Comparison of ENCODE assay signal across 2 cellular contexts in the genomic region with DNA sequence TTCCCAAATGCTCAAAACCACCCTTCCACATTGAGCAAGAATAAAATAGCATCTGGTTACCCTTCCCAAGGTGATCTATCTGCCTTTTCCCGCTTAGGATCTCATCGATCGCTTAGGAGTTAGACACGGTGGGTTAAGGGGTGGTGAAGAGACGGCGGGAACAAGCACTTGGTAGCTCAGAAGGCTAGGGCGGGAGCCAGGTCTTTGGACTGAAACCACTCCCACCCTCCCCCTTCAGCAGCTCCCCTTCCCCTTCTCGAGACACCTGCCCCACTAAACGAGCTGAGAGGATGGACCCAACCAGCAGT.
TF ChIP-seq lines count a peak whose summit lies in the region.

No MANE protein-coding gene starts in this region.

TF ChIP-seq in A549, 52 proteins besides CTCF, POLR2A, EP300 and RAD21 (continued from another document):
- TF ChIP-seq, protein P1, sequence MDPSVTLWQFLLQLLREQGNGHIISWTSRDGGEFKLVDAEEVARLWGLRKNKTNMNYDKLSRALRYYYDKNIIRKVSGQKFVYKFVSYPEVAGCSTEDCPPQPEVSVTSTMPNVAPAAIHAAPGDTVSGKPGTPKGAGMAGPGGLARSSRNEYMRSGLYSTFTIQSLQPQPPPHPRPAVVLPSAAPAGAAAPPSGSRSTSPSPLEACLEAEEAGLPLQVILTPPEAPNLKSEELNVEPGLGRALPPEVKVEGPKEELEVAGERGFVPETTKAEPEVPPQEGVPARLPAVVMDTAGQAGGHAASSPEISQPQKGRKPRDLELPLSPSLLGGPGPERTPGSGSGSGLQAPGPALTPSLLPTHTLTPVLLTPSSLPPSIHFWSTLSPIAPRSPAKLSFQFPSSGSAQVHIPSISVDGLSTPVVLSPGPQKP (IDR thresholded peaks at IDR 0.05; ENCODE audit: low read depth, low read length): no peak
- TF ChIP-seq ESRRA (IDR thresholded peaks at IDR 0.05; ENCODE audit: borderline replicate concordance, low read length) (no peak), SREBF2 (IDR thresholded peaks at IDR 0.05) (no peak)

TF ChIP-seq in K562, 482 proteins besides CTCF, POLR2A, EP300 and RAD21 (continues in another document):
- TF ChIP-seq, protein P2, sequence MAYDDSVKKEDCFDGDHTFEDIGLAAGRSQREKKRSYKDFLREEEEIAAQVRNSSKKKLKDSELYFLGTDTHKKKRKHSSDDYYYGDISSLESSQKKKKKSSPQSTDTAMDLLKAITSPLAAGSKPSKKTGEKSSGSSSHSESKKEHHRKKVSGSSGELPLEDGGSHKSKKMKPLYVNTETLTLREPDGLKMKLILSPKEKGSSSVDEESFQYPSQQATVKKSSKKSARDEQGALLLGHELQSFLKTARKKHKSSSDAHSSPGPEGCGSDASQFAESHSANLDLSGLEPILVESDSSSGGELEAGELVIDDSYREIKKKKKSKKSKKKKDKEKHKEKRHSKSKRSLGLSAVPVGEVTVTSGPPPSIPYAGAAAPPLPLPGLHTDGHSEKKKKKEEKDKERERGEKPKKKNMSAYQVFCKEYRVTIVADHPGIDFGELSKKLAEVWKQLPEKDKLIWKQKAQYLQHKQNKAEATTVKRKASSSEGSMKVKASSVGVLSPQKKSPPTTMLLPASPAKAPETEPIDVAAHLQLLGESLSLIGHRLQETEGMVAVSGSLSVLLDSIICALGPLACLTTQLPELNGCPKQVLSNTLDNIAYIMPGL (CRISPR knock-in tag; IDR thresholded peaks at IDR 0.05): no peak
- TF ChIP-seq ADNP (tag; IDR thresholded peaks at IDR 0.05) (no peak), RNF2 (IDR thresholded peaks at IDR 0.05) (no peak), MAZ (CRISPR knock-in tag; conservative IDR thresholded peaks at IDR 0.05 in 1 of 2, IDR thresholded peaks at IDR 0.05 in 1 of 2) (no peak), TARDBP (IDR thresholded peaks at IDR 0.05) (no peak), RBM22 (IDR thresholded peaks at IDR 0.05; ENCODE audit: low read depth, low read length, poor library complexity, severe bottlenecking) (no peak), KDM2B (CRISPR knock-in tag; IDR thresholded peaks at IDR 0.05) (no peak), NCOA4 (IDR thresholded peaks at IDR 0.05; ENCODE audit: partially characterized antibody) (no peak), PML (IDR thresholded peaks at IDR 0.05; ENCODE audit: low read length) (no peak), CBX1 (IDR thresholded peaks at IDR 0.05; ENCODE audit: low read depth) (0 out of 2 replicates have a peak, but pooled peaks have one; percentile 7), ZNF134 (CRISPR knock-in tag; conservative IDR thresholded peaks at IDR 0.05) (no peak), THRAP3 (IDR thresholded peaks at IDR 0.05; ENCODE audit: borderline replicate concordance) (no peak), WHSC1 (IDR thresholded peaks at IDR 0.05; ENCODE audit: low read length) (no peak), ZNF778 (CRISPR knock-in tag; IDR thresholded peaks at IDR 0.05) (no peak), ZNF354B (CRISPR knock-in tag; IDR thresholded peaks at IDR 0.05) (no peak), RB1 (IDR thresholded peaks at IDR 0.05; ENCODE audit: low read depth) (no peak), EGR1 (conservative IDR thresholded peaks at IDR 0.05) (0 out of 2 replicates have a peak, but pooled peaks have one; percentile 50), MCM7 (IDR thresholded peaks at IDR 0.05) (no peak), RAD51 (IDR thresholded peaks at IDR 0.05; ENCODE audit: borderline replicate concordance, low read depth) (no peak), KDM5B (IDR thresholded peaks at IDR 0.05; ENCODE audit: insufficient replicate concordance, low read depth, low read length) (no peak), SMARCB1 (IDR thresholded peaks at IDR 0.05; ENCODE audit: insufficient read length, low read depth) (no peak), ERF (CRISPR knock-in tag; IDR thresholded peaks at IDR 0.05) (no peak), MAFF (IDR thresholded peaks at IDR 0.05; ENCODE audit: low read length) (no peak), PHB (CRISPR knock-in tag; IDR thresholded peaks at IDR 0.05) (no peak), JUNB (CRISPR knock-in tag; conservative IDR thresholded peaks at IDR 0.05) (no peak)
- TF ChIP-seq, protein P3, sequence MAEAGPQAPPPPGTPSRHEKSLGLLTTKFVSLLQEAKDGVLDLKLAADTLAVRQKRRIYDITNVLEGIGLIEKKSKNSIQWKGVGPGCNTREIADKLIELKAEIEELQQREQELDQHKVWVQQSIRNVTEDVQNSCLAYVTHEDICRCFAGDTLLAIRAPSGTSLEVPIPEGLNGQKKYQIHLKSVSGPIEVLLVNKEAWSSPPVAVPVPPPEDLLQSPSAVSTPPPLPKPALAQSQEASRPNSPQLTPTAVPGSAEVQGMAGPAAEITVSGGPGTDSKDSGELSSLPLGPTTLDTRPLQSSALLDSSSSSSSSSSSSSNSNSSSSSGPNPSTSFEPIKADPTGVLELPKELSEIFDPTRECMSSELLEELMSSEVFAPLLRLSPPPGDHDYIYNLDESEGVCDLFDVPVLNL (CRISPR knock-in tag; IDR thresholded peaks at IDR 0.05; ENCODE audit: low read depth): peak; percentile 72; the same call in 1 of the 2 replicates
- TF ChIP-seq, protein P4, sequence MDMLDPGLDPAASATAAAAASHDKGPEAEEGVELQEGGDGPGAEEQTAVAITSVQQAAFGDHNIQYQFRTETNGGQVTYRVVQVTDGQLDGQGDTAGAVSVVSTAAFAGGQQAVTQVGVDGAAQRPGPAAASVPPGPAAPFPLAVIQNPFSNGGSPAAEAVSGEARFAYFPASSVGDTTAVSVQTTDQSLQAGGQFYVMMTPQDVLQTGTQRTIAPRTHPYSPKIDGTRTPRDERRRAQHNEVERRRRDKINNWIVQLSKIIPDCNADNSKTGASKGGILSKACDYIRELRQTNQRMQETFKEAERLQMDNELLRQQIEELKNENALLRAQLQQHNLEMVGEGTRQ (CRISPR knock-in tag; IDR thresholded peaks at IDR 0.05): no peak
- TF ChIP-seq, protein P5, sequence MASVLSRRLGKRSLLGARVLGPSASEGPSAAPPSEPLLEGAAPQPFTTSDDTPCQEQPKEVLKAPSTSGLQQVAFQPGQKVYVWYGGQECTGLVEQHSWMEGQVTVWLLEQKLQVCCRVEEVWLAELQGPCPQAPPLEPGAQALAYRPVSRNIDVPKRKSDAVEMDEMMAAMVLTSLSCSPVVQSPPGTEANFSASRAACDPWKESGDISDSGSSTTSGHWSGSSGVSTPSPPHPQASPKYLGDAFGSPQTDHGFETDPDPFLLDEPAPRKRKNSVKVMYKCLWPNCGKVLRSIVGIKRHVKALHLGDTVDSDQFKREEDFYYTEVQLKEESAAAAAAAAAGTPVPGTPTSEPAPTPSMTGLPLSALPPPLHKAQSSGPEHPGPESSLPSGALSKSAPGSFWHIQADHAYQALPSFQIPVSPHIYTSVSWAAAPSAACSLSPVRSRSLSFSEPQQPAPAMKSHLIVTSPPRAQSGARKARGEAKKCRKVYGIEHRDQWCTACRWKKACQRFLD (CRISPR knock-in tag; IDR thresholded peaks at IDR 0.05): no peak
- TF ChIP-seq, protein P6, sequence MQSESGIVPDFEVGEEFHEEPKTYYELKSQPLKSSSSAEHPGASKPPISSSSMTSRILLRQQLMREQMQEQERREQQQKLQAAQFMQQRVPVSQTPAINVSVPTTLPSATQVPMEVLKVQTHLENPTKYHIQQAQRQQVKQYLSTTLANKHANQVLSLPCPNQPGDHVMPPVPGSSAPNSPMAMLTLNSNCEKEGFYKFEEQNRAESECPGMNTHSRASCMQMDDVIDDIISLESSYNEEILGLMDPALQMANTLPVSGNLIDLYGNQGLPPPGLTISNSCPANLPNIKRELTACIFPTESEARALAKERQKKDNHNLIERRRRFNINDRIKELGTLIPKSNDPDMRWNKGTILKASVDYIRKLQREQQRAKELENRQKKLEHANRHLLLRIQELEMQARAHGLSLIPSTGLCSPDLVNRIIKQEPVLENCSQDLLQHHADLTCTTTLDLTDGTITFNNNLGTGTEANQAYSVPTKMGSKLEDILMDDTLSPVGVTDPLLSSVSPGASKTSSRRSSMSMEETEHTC (IDR thresholded peaks at IDR 0.05): no peak
- TF ChIP-seq, protein P7, sequence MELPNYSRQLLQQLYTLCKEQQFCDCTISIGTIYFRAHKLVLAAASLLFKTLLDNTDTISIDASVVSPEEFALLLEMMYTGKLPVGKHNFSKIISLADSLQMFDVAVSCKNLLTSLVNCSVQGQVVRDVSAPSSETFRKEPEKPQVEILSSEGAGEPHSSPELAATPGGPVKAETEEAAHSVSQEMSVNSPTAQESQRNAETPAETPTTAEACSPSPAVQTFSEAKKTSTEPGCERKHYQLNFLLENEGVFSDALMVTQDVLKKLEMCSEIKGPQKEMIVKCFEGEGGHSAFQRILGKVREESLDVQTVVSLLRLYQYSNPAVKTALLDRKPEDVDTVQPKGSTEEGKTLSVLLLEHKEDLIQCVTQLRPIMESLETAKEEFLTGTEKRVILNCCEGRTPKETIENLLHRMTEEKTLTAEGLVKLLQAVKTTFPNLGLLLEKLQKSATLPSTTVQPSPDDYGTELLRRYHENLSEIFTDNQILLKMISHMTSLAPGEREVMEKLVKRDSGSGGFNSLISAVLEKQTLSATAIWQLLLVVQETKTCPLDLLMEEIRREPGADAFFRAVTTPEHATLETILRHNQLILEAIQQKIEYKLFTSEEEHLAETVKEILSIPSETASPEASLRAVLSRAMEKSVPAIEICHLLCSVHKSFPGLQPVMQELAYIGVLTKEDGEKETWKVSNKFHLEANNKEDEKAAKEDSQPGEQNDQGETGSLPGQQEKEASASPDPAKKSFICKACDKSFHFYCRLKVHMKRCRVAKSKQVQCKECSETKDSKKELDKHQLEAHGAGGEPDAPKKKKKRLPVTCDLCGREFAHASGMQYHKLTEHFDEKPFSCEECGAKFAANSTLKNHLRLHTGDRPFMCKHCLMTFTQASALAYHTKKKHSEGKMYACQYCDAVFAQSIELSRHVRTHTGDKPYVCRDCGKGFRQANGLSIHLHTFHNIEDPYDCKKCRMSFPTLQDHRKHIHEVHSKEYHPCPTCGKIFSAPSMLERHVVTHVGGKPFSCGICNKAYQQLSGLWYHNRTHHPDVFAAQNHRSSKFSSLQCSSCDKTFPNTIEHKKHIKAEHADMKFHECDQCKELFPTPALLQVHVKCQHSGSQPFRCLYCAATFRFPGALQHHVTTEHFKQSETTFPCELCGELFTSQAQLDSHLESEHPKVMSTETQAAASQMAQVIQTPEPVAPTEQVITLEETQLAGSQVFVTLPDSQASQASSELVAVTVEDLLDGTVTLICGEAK (IDR thresholded peaks at IDR 0.05): peak; percentile 41; the same call in 1 of the 2 replicates
- TF ChIP-seq, protein P7 (CRISPR knock-in tag; IDR thresholded peaks at IDR 0.05): no peak
- TF ChIP-seq, protein P8, sequence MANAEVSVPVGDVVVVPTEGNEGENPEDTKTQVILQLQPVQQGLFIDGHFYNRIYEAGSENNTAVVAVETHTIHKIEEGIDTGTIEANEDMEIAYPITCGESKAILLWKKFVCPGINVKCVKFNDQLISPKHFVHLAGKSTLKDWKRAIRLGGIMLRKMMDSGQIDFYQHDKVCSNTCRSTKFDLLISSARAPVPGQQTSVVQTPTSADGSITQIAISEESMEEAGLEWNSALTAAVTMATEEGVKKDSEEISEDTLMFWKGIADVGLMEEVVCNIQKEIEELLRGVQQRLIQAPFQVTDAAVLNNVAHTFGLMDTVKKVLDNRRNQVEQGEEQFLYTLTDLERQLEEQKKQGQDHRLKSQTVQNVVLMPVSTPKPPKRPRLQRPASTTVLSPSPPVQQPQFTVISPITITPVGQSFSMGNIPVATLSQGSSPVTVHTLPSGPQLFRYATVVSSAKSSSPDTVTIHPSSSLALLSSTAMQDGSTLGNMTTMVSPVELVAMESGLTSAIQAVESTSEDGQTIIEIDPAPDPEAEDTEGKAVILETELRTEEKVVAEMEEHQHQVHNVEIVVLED (CRISPR knock-in tag; IDR thresholded peaks at IDR 0.05): no peak
- TF ChIP-seq, protein P9, sequence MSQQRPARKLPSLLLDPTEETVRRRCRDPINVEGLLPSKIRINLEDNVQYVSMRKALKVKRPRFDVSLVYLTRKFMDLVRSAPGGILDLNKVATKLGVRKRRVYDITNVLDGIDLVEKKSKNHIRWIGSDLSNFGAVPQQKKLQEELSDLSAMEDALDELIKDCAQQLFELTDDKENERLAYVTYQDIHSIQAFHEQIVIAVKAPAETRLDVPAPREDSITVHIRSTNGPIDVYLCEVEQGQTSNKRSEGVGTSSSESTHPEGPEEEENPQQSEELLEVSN (IDR thresholded peaks at IDR 0.05; ENCODE audit: borderline replicate concordance in 1 of 2, extremely low read depth in 1 of 2, insufficient read depth in 1 of 2, insufficient read length in 1 of 2, low read depth in 1 of 2, low read length in 1 of 2, poor library complexity in 1 of 2, severe bottlenecking in 1 of 2): peak in 1 of 2 experiments; percentile 38
- TF ChIP-seq, protein P10, sequence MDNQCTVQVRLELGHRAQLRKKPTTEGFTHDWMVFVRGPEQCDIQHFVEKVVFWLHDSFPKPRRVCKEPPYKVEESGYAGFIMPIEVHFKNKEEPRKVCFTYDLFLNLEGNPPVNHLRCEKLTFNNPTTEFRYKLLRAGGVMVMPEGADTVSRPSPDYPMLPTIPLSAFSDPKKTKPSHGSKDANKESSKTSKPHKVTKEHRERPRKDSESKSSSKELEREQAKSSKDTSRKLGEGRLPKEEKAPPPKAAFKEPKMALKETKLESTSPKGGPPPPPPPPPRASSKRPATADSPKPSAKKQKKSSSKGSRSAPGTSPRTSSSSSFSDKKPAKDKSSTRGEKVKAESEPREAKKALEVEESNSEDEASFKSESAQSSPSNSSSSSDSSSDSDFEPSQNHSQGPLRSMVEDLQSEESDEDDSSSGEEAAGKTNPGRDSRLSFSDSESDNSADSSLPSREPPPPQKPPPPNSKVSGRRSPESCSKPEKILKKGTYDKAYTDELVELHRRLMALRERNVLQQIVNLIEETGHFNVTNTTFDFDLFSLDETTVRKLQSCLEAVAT (IDR thresholded peaks at IDR 0.05): no peak
